16 cellular contexts compared by ENCODE assay signal in genomic region chr19:34416021-34416545, GRCh38. TPM values are rescaled to one million over a fixed set of nuclear protein-coding genes. Genes with fewer than 3 reads are reported as not detected.
DNase-seq lines count a peak whose midpoint lies in the region; ATAC-seq and TF ChIP-seq lines count a peak whose summit lies in the region.
"Had no signal": no experiment of that assay in that cellular context is flagged by ENCODE, and none has a peak within 500 bp of the region (broad histone marks: within the 10 kb centered on the region; RNA-seq: fewer than 3 reads in every experiment).

No MANE protein-coding gene starts in this region.

- peak overlapping the region; percentile 49; the same call in 1 of the 2 replicates for H3K27ac Mint-ChIP-seq in HFFc6

- no peak overlapping the region for H3K4me3 ChIP-seq in coronary artery
- H3K4me3 ChIP-seq: BLaER1, MG63 had no signal

- no peak overlapping the region for H3K4me3 Mint-ChIP-seq in HFFc6

- H3K36me3 Mint-ChIP-seq in HFFc6 (ENCODE audit: low read depth), result no peaks in the 10 kb centered on the region; the same call in 1 of the 2 replicates

- peaks cover 9% of the 10 kb centered on the region for H3K4me1 Mint-ChIP-seq in HFFc6 (ENCODE audit: low read depth)

- no peaks in the 10 kb centered on the region; the same call in 1 of the 2 replicates for H3K27me3 Mint-ChIP-seq in HFFc6 (ENCODE audit: insufficient read depth)

- TF ChIP-seq CTCF in HFFc6 (IDR thresholded peaks at IDR 0.05) (no peak), coronary artery (IDR thresholded peaks at IDR 0.05) (no peak)

- DNase-seq in ELR (ENCODE audit: low read depth) (peak; percentile 35), HFFc6 (peak; percentile 11), coronary artery (ENCODE audit: low spot score) (peak; percentile 11), sciatic nerve (ENCODE audit: low spot score) (peak; percentile 7), NCI-H1436 treated with DMSO at 0.1 percent for 48 hours (lab: John Stamatoyannopoulos, UW) (no peak), posterior vena cava (ENCODE audit: low spot score) (no peak)
- DNase-seq: KG1, MG63, NCI-H1092 treated with DMSO at 0.1 percent for 48 hours, NCI-H187, NCI-H82, SHP77 treated with DMSO at 0.1 percent for 48 hours had no signal

- no peaks in the 10 kb centered on the region for H3K9me3 Mint-ChIP-seq in HFFc6

- ATAC-seq in sciatic nerve (no peak), HG03159 (IDR thresholded peaks at IDR 0.05; ENCODE audit: unreplicated experiment) (no peak)
- ATAC-seq: Panc1 had no signal

- intact Hi-C loops in sciatic nerve (cut with DNase I) (no loop called here), posterior vena cava (cut with DNase I) (no loop called here)

- H3K27ac ChIP-seq in coronary artery, result no peak overlapping the region
- H3K27ac ChIP-seq: BLaER1, HL-60 had no signal

RNA-seq across cellular contexts. Expression of gene PDCD2L, which starts 11.9 kb away (rescaled TPM):
- total RNA-seq in HFFc6 (2021; fragmentation: NEBNext Ultra II Directional; extraction: Animal tissue kit (Norgen Biotek cat#: 25700)), result 10 to 100 TPM in 5 of 6 experiments, 1 to 10 TPM in 1; 8.8 to 13.3 (median 12.0) TPM
- total RNA-seq in sciatic nerve (11.6 TPM), posterior vena cava (1 to 10 TPM; 4.6 to 6.5 TPM)

RNA-seq across cellular contexts. Expression of gene UBA2, which starts 12.1 kb away (rescaled TPM):
- 10 to 100 TPM; 75.2 to 91.0 (median 86.8) TPM for total RNA-seq in HFFc6 (2021; fragmentation: NEBNext Ultra II Directional; extraction: Animal tissue kit (Norgen Biotek cat#: 25700))
- total RNA-seq in sciatic nerve (84.0 TPM), posterior vena cava (10 to 100 TPM; 70.8 to 81.8 TPM)

RNA-seq across cellular contexts. Expression of gene GPI, which starts 51.1 kb away (rescaled TPM):
- 100 to 1,000 TPM; 171 to 254 (median 212) TPM for total RNA-seq in HFFc6 (2021; fragmentation: NEBNext Ultra II Directional; extraction: Animal tissue kit (Norgen Biotek cat#: 25700))
- total RNA-seq in sciatic nerve (152 TPM), posterior vena cava (100 to 1,000 TPM; 176 to 206 TPM)

Comparison
In these comparisons a context has a peak if more than half of its experiments do, and no peak if none do; other contexts are left out.
1. DNase-seq: peak in ELR (single experiment), HFFc6 (single experiment), coronary artery (single experiment) and sciatic nerve (single experiment); none in NCI-H1436 treated with DMSO at 0.1 percent for 48 hours (single experiment) and posterior vena cava (single experiment).